ENCODE assay signal across 18 cellular contexts in the genomic region with DNA sequence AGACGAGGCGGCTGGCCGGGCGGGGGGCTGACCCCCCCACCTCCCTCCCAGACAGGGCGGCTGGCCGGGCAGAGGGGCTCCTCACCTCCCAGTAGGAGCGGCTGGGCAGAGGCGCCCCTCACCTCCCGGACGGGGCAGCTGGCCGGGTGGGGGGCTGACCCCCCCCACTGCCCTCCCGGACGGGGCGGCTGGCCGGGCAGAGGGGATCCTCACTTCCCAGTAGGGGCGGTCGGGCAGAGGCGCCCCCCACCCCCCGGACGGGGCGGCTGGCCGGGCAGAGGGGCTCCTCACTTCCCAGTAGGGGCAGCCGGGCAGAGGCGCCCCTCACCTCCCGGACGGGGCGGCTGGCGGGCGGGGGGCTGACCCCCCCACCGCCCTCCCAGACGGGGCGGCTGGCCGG. TPM values are rescaled to one million over a fixed set of nuclear protein-coding genes. Genes with fewer than 3 reads are reported as not detected.
"Had no signal": no experiment of that assay in that cellular context is flagged by ENCODE, and none has a peak within 500 bp of the region (broad histone marks: within the 10 kb centered on the region; RNA-seq: fewer than 3 reads in every experiment).

No MANE protein-coding gene starts in this region.

RNA-seq across cellular contexts. Expression of gene MAP3K19, which starts 14.0 kb away (rescaled TPM):
- total RNA-seq: hepatocyte, kidney, kidney epithelial cell, left cardiac atrium, left colon, left lobe of liver, left ventricle myocardium inferior, left ventricle myocardium superior, liver, lower leg skin, lung microvascular endothelial cell, mammary epithelial cell, mesenteric fat pad, mesothelial cell of epicardium, mononuclear cell, mucosa of descending colon, mucosa of gallbladder, myocyte had no signal
